1 cellular context compared by ENCODE assay signal in genomic region chr1:15833069-15833679, GRCh38.
TF ChIP-seq lines count a peak whose summit lies in the region.

No MANE protein-coding gene starts in this region.

TF ChIP-seq in K562, 482 proteins besides CTCF, POLR2A, EP300 and RAD21 (continued from another document):
- TF ChIP-seq REST (CRISPR knock-in tag; IDR thresholded peaks at IDR 0.05; ENCODE audit: low read depth) (0 out of 2 replicates have a peak, but pooled peaks have one; percentile 26), MCM7 (IDR thresholded peaks at IDR 0.05) (no peak), RBBP5 (IDR thresholded peaks at IDR 0.05; ENCODE audit: borderline replicate concordance, insufficient read depth, low read length, poor library complexity, severe bottlenecking) (no peak), ZNF124 (CRISPR knock-in tag; IDR thresholded peaks at IDR 0.05) (no peak), TEAD1 (CRISPR knock-in tag; IDR thresholded peaks at IDR 0.05) (0 out of 4 replicates have a peak, but pooled peaks of 1 of the 2 experiments have one; percentile 18), ZNF584 (CRISPR knock-in tag; IDR thresholded peaks at IDR 0.05; ENCODE audit: low read depth) (peak; percentile 48; the same call in 1 of the 2 replicates), DDX20 (tag; IDR thresholded peaks at IDR 0.05; ENCODE audit: low read depth) (no peak), LARP7 (IDR thresholded peaks at IDR 0.05) (0 out of 2 replicates have a peak, but pooled peaks have one; percentile 14), BCOR (IDR thresholded peaks at IDR 0.05) (0 out of 2 replicates have a peak, but pooled peaks have one; percentile 34), MYNN (IDR thresholded peaks at IDR 0.05) (no peak), MYNN (CRISPR knock-in tag; IDR thresholded peaks at IDR 0.05) (no peak), ZMIZ1 (IDR thresholded peaks at IDR 0.05; ENCODE audit: low read depth in 2 of 2, low read length in 2 of 2) (peak in 1 of 2 experiments; percentile 48; a peak in 1 of 4 replicates), ARNT (IDR thresholded peaks at IDR 0.05) (0 out of 4 replicates have a peak, but pooled peaks of 1 of the 2 experiments have one; percentile 19), ARID1B (IDR thresholded peaks at IDR 0.05) (peak; percentile 51), TRIM25 (IDR thresholded peaks at IDR 0.05; ENCODE audit: borderline replicate concordance) (no peak), ZNF699 (CRISPR knock-in tag; IDR thresholded peaks at IDR 0.05; ENCODE audit: insufficient replicate concordance) (no peak), CEBPG (CRISPR knock-in tag; IDR thresholded peaks at IDR 0.05) (no peak), CEBPG (tag; conservative IDR thresholded peaks at IDR 0.05 in 1 of 2, IDR thresholded peaks at IDR 0.05 in 1 of 2) (peak in 1 of 2 experiments; percentile 7; a peak in 1 of 4 replicates)
